ENCODE assay signal across 22 cellular contexts in the genomic region with DNA sequence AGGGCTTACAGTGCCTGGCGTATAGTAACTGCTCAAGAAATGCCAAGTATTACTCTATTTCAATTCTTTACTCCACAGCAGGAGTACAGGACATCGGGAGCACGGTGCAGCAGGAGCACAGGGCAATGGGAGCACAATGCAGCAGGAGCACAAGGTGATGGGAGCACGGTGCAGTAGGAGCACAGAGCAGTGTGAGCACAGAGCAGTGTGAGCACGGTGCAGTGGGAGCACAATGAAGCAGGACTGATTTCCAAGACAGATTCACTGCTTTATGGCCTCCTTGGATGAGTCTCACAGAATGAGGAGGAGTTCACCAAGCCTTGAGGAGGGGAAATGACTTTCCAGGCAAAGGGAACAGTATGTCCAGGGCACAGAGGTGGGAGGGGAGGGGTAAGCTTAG. TPM values are rescaled to one million over a fixed set of nuclear protein-coding genes. Genes with fewer than 3 reads are reported as not detected.
"Had no signal": no experiment of that assay in that cellular context is flagged by ENCODE, and none has a peak within 500 bp of the region (broad histone marks: within the 10 kb centered on the region; RNA-seq: fewer than 3 reads in every experiment).

No MANE protein-coding gene starts in this region.

- DNase-seq: activated CD4-positive, alpha-beta T cell treated with anti-CD3 and anti-CD28 coated beads for 1 hour; activated CD4-positive, alpha-beta T cell treated with anti-CD3 and anti-CD28 coated beads, Interleukin-2, amount 50 U/mL, for 1 hour; activated CD8-positive, alpha-beta T cell treated with anti-CD3 and anti-CD28 coated beads for 36 hours; activated naive CD4-positive, alpha-beta T cell; activated T-cell treated with anti-CD3 and anti-CD28 coated beads, Interleukin-2, amount 50 U/mL, for 4 hours; dermis blood vessel endothelial cell; effector CD4-positive, alpha-beta T cell; esophagus squamous epithelium; islet precursor cell; left ventricle myocardium superior; mucosa of descending colon; stimulated activated naive CD4-positive, alpha-beta T cell; T-helper 2 cell; uterus had no signal

- H3K4me2 ChIP-seq: smooth muscle cell had no signal

- H3K27me3 ChIP-seq: esophagus squamous epithelium, ovary, suprapubic skin, tibial nerve, uterus had no signal

- H3K4me3 ChIP-seq: esophagus squamous epithelium, mucosa of descending colon, ovary, psoas muscle, smooth muscle cell, suprapubic skin, tibial nerve, uterus had no signal

- H3K9me3 ChIP-seq: esophagus squamous epithelium, mucosa of descending colon, ovary, psoas muscle, suprapubic skin, tibial nerve, uterus had no signal

- H3K36me3 ChIP-seq: esophagus squamous epithelium, ovary, suprapubic skin, uterus had no signal

- H3K27ac ChIP-seq: epithelial cell of prostate, esophagus squamous epithelium, psoas muscle, suprapubic skin, uterus had no signal

- ATAC-seq: activated CD8-positive, alpha-beta T cell treated with anti-CD3 and anti-CD28 coated beads for 36 hours; activated naive CD4-positive, alpha-beta T cell treated with anti-CD3 and anti-CD28 coated beads, Interleukin-2, amount 50 U/mL, for 72 hours; activated T-cell treated with anti-CD3 and anti-CD28 coated beads, Interleukin-2, amount 50 U/mL, for 4 hours; left ventricle myocardium superior; mucosa of descending colon; psoas muscle had no signal

- H3K4me1 ChIP-seq: uterus had no signal

RNA-seq across cellular contexts. Expression of gene AUNIP, which starts 21.3 kb away (rescaled TPM):
- total RNA-seq: left ventricle myocardium superior, mesenteric fat pad, tibial nerve had no signal
